9 cellular contexts compared by ENCODE assay signal in the genomic region with DNA sequence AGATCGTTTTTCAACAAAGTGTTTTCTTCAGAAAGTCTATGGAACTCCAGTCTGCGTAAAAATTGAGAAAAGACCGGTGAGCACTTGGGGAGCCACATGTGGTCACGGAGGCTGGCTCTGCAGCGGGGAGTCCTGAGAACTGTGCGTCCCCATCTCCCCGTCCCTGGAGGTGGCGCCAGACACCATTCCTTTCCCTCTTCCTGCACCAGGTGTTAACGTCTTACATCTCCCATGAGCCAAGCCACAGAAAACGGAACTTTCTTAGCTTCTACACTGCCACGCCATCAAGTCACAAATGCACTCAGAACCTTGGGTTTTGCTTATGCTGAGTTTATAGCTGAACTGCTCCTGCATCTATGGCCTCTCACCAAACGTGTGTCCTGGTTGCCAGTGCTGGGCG.
DNase-seq lines count a peak whose midpoint lies in the region; ATAC-seq and TF ChIP-seq lines count a peak whose summit lies in the region.
"Had no signal": no experiment of that assay in that cellular context is flagged by ENCODE, and none has a peak within 500 bp of the region (broad histone marks: within the 10 kb centered on the region; RNA-seq: fewer than 3 reads in every experiment).

No MANE protein-coding gene starts in this region.

- H3K27me3 ChIP-seq in BLaER1 (no peaks in the 10 kb centered on the region), tibial nerve (no peaks in the 10 kb centered on the region)

- no peak for TF ChIP-seq EP300 in tibial nerve (IDR thresholded peaks at IDR 0.05)

- no peak for TF ChIP-seq POLR2A in tibial nerve (IDR thresholded peaks at IDR 0.05)

- ATAC-seq in GM19023 (IDR thresholded peaks at IDR 0.05; ENCODE audit: unreplicated experiment): peak; percentile 86

- peaks cover 80% of the 10 kb centered on the region for H4K20me1 ChIP-seq in BLaER1

- TF ChIP-seq CTCF in fibroblast of pulmonary artery (IDR thresholded peaks at IDR 0.05; ENCODE audit: low read length, missing control alignments): peak; percentile 41
- no peak for TF ChIP-seq CTCF in tibial nerve (IDR thresholded peaks at IDR 0.05)

- H3K27ac ChIP-seq in BLaER1 (peak overlapping the region; percentile 58; the same call in 1 of the 2 replicates), tibial nerve (no peak overlapping the region)

- H3K36me3 ChIP-seq in BLaER1 (peaks cover 67% of the 10 kb centered on the region), tibial nerve (peaks cover 0 to 61% (median 0%) of the 10 kb centered on the region in 3 donors)

- H3K4me1 ChIP-seq in BLaER1: peaks cover 57% of the 10 kb centered on the region
- H3K4me1 ChIP-seq in tibial nerve: no peaks in the 10 kb centered on the region

- H3K4me3 ChIP-seq in BLaER1 (no peak overlapping the region), fibroblast of pulmonary artery (replicated peaks; ENCODE audit: low read depth, low read length) (no peak overlapping the region), tibial nerve (no peak overlapping the region)
- H3K4me3 ChIP-seq: lung had no signal

- 74 to 80% methylated on average over 13 of the region's 13 CpGs for WGBS in tibial nerve, 2 donors

- peak; percentile 67 for DNase-seq in HuH-7.5 (ENCODE audit: low spot score)
- DNase-seq in activated CD4-positive, alpha-beta T cell treated with anti-CD3 and anti-CD28 coated beads for 1 hour: peak; percentile 18
- peak; percentile 38 for DNase-seq in fibroblast of pulmonary artery (ENCODE audit: low read depth)
- peak; percentile 6 to 16 for DNase-seq in stimulated activated CD8-positive, alpha-beta memory T cell treated with anti-CD3 and anti-CD28 coated beads, Interleukin-2, amount 100 ng/mL, for 48 hours (ENCODE audit: low read depth in 2 of 2)
- DNase-seq in medulla oblongata (ENCODE audit: extremely low spot score): no peak
- no peak for DNase-seq in tibial nerve (ENCODE audit: low spot score in 2 of 2)

- H3K4me2 ChIP-seq in BLaER1: peak overlapping the region; percentile 72

- H3K9me3 ChIP-seq in BLaER1: no peaks in the 10 kb centered on the region
- H3K9me3 ChIP-seq in tibial nerve: no peaks in the 10 kb centered on the region

- no peak overlapping the region for H3K9ac ChIP-seq in BLaER1

Comparison
In these comparisons a context has a peak if more than half of its experiments do, and no peak if none do; other contexts are left out.
1. DNase-seq: peak in HuH-7.5 (single experiment), activated CD4-positive, alpha-beta T cell treated with anti-CD3 and anti-CD28 coated beads for 1 hour (single experiment), fibroblast of pulmonary artery (single experiment) and stimulated activated CD8-positive, alpha-beta memory T cell treated with anti-CD3 and anti-CD28 coated beads, Interleukin-2, amount 100 ng/mL, for 48 hours (2 of 2); none in medulla oblongata (single experiment) and tibial nerve (0 of 2).